In genomic region chr2:238784671-238785527, GRCh38 we compare ENCODE assay signal across 8 cellular contexts.
DNase-seq lines count a peak whose midpoint lies in the region; ATAC-seq lines count a peak whose summit lies in the region.

No MANE protein-coding gene starts in this region.

- DNase-seq in Right ventricle myocardium inferior (ENCODE audit: missing footprints), result peak; percentile 80
- DNase-seq in cardiac septum (ENCODE audit: low spot score), result no peak
- peak; percentile 38 for DNase-seq in NCI-H2227 (lab: John Stamatoyannopoulos, UW; ENCODE audit: unreplicated experiment)
- peak; percentile 44 to 52 for DNase-seq in activated CD4-positive, alpha-beta T cell treated with anti-CD3 and anti-CD28 coated beads for 4 hours
- DNase-seq in dermis blood vessel endothelial cell, result peak; percentile 78
- peak; percentile 69 to 80 for DNase-seq in lung microvascular endothelial cell (ENCODE audit: low read depth in 2 of 2)
- DNase-seq in stimulated activated CD8-positive, alpha-beta memory T cell treated with anti-CD3 and anti-CD28 coated beads, Interleukin-12 subunit alpha, Interleukin-12 subunit beta, amount 100 ng/mL, for 1 hour (ENCODE audit: low read depth), result peak; percentile 34

- ATAC-seq in Right ventricle myocardium inferior, result peak; percentile 88
- ATAC-seq in HG03175 (IDR thresholded peaks at IDR 0.05; ENCODE audit: unreplicated experiment), result no peak

- intact Hi-C loops in Right ventricle myocardium inferior (cut with DNase I), result loop anchor here (2.0 to 5.0 kb wide), 4 partner anchors 63 to 428 kb away; no protein-coding TSS in a partner anchor
- intact Hi-C loops in cardiac septum (cut with DNase I), result loop anchor here (2.0 to 10.0 kb wide), 4 partner anchors 63 to 428 kb away; no protein-coding TSS in a partner anchor
